1 cellular context compared by ENCODE assay signal in the genomic region with DNA sequence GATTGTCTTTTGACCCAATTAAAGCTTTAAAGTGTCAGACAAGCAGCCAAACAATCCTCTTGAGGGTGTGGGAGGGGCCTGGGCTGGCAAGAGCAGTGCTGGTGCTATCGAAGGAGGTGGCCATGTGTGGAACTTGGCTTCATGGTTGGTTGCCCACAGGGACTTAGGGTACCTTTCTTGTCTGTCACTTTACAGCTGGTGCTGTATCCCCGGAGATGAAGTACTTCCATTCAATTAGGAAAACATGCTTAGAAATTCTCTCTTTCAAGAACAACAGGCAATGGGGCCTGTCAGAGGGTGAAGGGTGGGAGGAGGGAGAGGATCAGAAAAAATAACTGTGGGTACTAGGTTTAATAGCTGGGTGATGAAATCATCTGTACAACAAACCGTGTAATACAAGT.
TF ChIP-seq lines count a peak whose summit lies in the region.

No MANE protein-coding gene starts in this region.

TF ChIP-seq in WTC11, 78 proteins besides CTCF, POLR2A, EP300 and RAD21 (continued from another document):
- no peak for TF ChIP-seq ZNF425 (CRISPR knock-in tag; conservative IDR thresholded peaks at IDR 0.05)
- TF ChIP-seq, protein P1, sequence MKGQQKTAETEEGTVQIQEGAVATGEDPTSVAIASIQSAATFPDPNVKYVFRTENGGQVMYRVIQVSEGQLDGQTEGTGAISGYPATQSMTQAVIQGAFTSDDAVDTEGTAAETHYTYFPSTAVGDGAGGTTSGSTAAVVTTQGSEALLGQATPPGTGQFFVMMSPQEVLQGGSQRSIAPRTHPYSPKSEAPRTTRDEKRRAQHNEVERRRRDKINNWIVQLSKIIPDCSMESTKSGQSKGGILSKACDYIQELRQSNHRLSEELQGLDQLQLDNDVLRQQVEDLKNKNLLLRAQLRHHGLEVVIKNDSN (CRISPR knock-in tag; IDR thresholded peaks at IDR 0.05) = no peak
- TF ChIP-seq ZSCAN18 (CRISPR knock-in tag; IDR thresholded peaks at IDR 0.05) = no peak
- TF ChIP-seq AFF4 (CRISPR knock-in tag; IDR thresholded peaks at IDR 0.05; ENCODE audit: borderline replicate concordance) = no peak
- TF ChIP-seq, protein P2, sequence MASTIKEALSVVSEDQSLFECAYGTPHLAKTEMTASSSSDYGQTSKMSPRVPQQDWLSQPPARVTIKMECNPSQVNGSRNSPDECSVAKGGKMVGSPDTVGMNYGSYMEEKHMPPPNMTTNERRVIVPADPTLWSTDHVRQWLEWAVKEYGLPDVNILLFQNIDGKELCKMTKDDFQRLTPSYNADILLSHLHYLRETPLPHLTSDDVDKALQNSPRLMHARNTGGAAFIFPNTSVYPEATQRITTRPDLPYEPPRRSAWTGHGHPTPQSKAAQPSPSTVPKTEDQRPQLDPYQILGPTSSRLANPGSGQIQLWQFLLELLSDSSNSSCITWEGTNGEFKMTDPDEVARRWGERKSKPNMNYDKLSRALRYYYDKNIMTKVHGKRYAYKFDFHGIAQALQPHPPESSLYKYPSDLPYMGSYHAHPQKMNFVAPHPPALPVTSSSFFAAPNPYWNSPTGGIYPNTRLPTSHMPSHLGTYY (CRISPR knock-in tag; IDR thresholded peaks at IDR 0.05) = no peak
- no peak for TF ChIP-seq FOXP1 (CRISPR knock-in tag; IDR thresholded peaks at IDR 0.05; ENCODE audit: borderline replicate concordance)
